Comparison of ENCODE assay signal across 8 cellular contexts in genomic region chr12:68236421-68237059, GRCh38. TPM values are rescaled to one million over a fixed set of nuclear protein-coding genes. Genes with fewer than 3 reads are reported as not detected.
DNase-seq lines count a peak whose midpoint lies in the region; ATAC-seq lines count a peak whose summit lies in the region.

No MANE protein-coding gene starts in this region.

- peak; percentile 1 for DNase-seq in NK-92 treated with Interleukin-12 subunit alpha and Interleukin-12 subunit beta, amount 100 ng/mL, for 24 hours (lab: John Stamatoyannopoulos, UW)
- DNase-seq in NK-92 (lab: John Stamatoyannopoulos, UW; ENCODE audit: unreplicated experiment): no peak
- DNase-seq in NCI-H748 (lab: John Stamatoyannopoulos, UW; ENCODE audit: unreplicated experiment): peak; percentile 71
- no peak for DNase-seq in activated T-cell treated with anti-CD3 and anti-CD28 coated beads, Interleukin-2, amount 50 U/mL, for 4 hours
- peak; percentile 20 for DNase-seq in inferior parietal cortex (ENCODE audit: extremely low spot score)
- no peak for DNase-seq in ecto neural progenitor cell (ENCODE audit: low spot score)

- peak overlapping the region; percentile 65 for H3K4me3 Mint-ChIP-seq in activated T-cell treated with anti-CD3 and anti-CD28 coated beads, Interleukin-2, amount 50 U/mL, for 4 hours

- H3K27me3 Mint-ChIP-seq in activated T-cell treated with anti-CD3 and anti-CD28 coated beads, Interleukin-2, amount 50 U/mL, for 4 hours (ENCODE audit: low read depth): peaks cover 1% of the 10 kb centered on the region

- peaks cover 14% of the 10 kb centered on the region for H3K4me1 ChIP-seq in thymus (ENCODE audit: control insufficient read depth, insufficient read depth, low read length)

- WGBS in thymus: 34% methylated on average over 8 of the region's 8 CpGs

- peak; percentile 69 for ATAC-seq in HG02678 (IDR thresholded peaks at IDR 0.05; ENCODE audit: unreplicated experiment)
- peak; percentile 60 to 61 for ATAC-seq in activated T-cell treated with anti-CD3 and anti-CD28 coated beads, Interleukin-2, amount 50 U/mL, for 4 hours

- no peaks in the 10 kb centered on the region for H3K36me3 ChIP-seq in thymus (ENCODE audit: control insufficient read depth, insufficient read depth)

- no peaks in the 10 kb centered on the region for H3K27me3 ChIP-seq in thymus (ENCODE audit: control insufficient read depth, insufficient read depth)

- H3K9me3 ChIP-seq in thymus (ENCODE audit: control insufficient read depth): no peaks in the 10 kb centered on the region

- H3K36me3 Mint-ChIP-seq in activated T-cell treated with anti-CD3 and anti-CD28 coated beads, Interleukin-2, amount 50 U/mL, for 4 hours (ENCODE audit: insufficient read depth): peaks cover 1% of the 10 kb centered on the region

- no peaks in the 10 kb centered on the region for H3K9me3 Mint-ChIP-seq in activated T-cell treated with anti-CD3 and anti-CD28 coated beads, Interleukin-2, amount 50 U/mL, for 4 hours

- H3K27ac ChIP-seq in thymus (ENCODE audit: low read depth): peak overlapping the region; percentile 55

- peaks cover 51% of the 10 kb centered on the region for H3K4me1 Mint-ChIP-seq in activated T-cell treated with anti-CD3 and anti-CD28 coated beads, Interleukin-2, amount 50 U/mL, for 4 hours (ENCODE audit: low read depth)

- H3K4me3 ChIP-seq in thymus (ENCODE audit: low read length): peak overlapping the region; percentile 44

RNA-seq across cellular contexts. Expression of gene IL26, which starts 10.9 kb away (rescaled TPM):
- 1 to 10 TPM in 1 of 3 donors, under 1 TPM in 2; 0.28 to 2.6 (median 0.84) TPM for total RNA-seq in activated T-cell treated with anti-CD3 and anti-CD28 coated beads, Interleukin-2, amount 50 U/mL, for 4 hours
- 0.07 TPM for polyA plus RNA-seq in thymus

RNA-seq across cellular contexts. Expression of gene IL22, which starts 16.9 kb away (rescaled TPM):
- 1 to 10 TPM; 1.2 to 6.0 (median 1.5) TPM for total RNA-seq in activated T-cell treated with anti-CD3 and anti-CD28 coated beads, Interleukin-2, amount 50 U/mL, for 4 hours
- 1.1 TPM for polyA plus RNA-seq in thymus

Comparison
In these comparisons a context has a peak if more than half of its experiments do, and no peak if none do; other contexts are left out.
1. DNase-seq: peak in NK-92 treated with Interleukin-12 subunit alpha and Interleukin-12 subunit beta, amount 100 ng/mL, for 24 hours (single experiment), NCI-H748 (single experiment) and inferior parietal cortex (single experiment); none in NK-92 (single experiment), activated T-cell treated with anti-CD3 and anti-CD28 coated beads, Interleukin-2, amount 50 U/mL, for 4 hours (single experiment) and ecto neural progenitor cell (single experiment).